ENCODE assay signal across 9 cellular contexts in the genomic region with DNA sequence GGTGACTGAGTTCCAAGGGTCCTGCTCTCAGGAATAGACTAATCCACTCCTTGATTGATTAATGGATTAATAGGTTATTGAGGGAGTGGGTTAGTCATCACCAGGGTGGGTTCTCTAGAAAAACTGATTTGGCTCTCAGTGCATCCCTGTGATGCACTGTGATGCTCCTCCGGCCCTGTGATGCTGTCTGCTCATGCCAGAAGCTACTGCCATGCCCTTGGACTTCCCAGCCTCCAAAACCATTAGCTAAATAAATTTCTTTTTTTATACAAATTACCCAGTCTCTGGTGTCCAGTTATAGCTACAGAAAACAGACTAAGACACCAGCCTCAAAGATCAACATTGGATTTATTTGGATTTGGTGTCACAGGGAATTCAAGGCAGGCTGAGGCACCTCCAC. TPM values are rescaled to one million over a fixed set of nuclear protein-coding genes. Genes with fewer than 3 reads are reported as not detected.
"Had no signal": no experiment of that assay in that cellular context is flagged by ENCODE, and none has a peak within 500 bp of the region (broad histone marks: within the 10 kb centered on the region; RNA-seq: fewer than 3 reads in every experiment).

No MANE protein-coding gene starts in this region.

- H3K4me3 ChIP-seq: GM23248, HAP-1, K562 had no signal

- H3K4me1 ChIP-seq: HAP-1 had no signal

- H3K27ac ChIP-seq: GM23248, HL-60 had no signal

- H2AFZ ChIP-seq: GM23248 had no signal

- H3K9me3 ChIP-seq: HAP-1 had no signal

- H3K9ac ChIP-seq: GM23248 had no signal

- FAIRE-seq: K562 had no signal

- ATAC-seq: HCT116, K562 had no signal

- DNase-seq: GM23248, GOT3, H7, IMR-90, KG1 had no signal

- H3K36me3 ChIP-seq: HAP-1 had no signal

RNA-seq across cellular contexts. Expression of a gene that starts 40.4 kb away (rescaled TPM):
- total RNA-seq: GM23248, H7, IMR-90, K562 had no signal
- polyA plus RNA-seq: GM23248, IMR-90, K562 had no signal
